Comparison of ENCODE assay signal across 40 cellular contexts in the genomic region with DNA sequence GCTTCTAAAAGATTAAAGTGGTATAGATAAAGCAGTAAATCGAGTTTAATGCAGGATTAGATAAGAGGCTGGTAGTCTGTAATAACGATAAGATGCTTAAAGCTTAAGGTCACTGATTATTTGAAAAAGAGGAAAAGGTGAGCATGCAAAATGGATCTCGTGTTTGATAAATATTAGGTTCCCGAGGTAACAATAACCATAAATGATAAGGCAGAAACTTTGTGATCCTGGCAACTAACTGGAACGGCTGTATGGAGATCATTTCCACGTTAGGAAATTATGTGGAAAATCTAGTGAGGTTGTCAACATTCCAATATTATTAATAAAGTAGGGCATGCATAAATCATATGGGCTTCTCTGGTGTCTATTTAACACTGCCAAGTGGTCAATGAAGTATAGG.
"Had no signal": no experiment of that assay in that cellular context is flagged by ENCODE, and none has a peak within 500 bp of the region (broad histone marks: within the 10 kb centered on the region; RNA-seq: fewer than 3 reads in every experiment).

No MANE protein-coding gene starts in this region.

- H3K4me3 Mint-ChIP-seq: activated CD4-positive, alpha-beta memory T cell treated with anti-CD3 and anti-CD28 coated beads, Interleukin-2, amount 10 ng/mL, durations not matched to agents 7 days and 5 days; activated CD4-positive, alpha-beta T cell treated with anti-CD3 and anti-CD28 coated beads for 36 hours; activated CD4-positive, alpha-beta T cell treated with anti-CD3 and anti-CD28 coated beads, Interleukin-2, amount 10 ng/mL, durations not matched to agents 7 days and 5 days; activated CD8-positive, alpha-beta memory T cell treated with anti-CD3 and anti-CD28 coated beads, Interleukin-2, amount 10 ng/mL, durations not matched to agents 7 days and 5 days; activated CD8-positive, alpha-beta T cell treated with anti-CD3 and anti-CD28 coated beads, Interleukin-2, amount 10 ng/mL, durations not matched to agents 7 days and 5 days; activated naive CD4-positive, alpha-beta T cell treated with anti-CD3 and anti-CD28 coated beads for 36 hours; activated naive CD8-positive, alpha-beta T cell treated with anti-CD3 and anti-CD28 coated beads for 36 hours; activated T-cell treated with anti-CD3 and anti-CD28 coated beads, Interleukin-2, amount 50 U/mL, for 24 hours; central memory CD8-positive, alpha-beta T cell; T-helper 1 cell treated with Interleukin-12 subunit alpha and Interleukin-12 subunit beta and Interleukin-4 antibody, amounts not matched to agents 30 μg/mL and 1 μg/mL, for 36 hours; T-helper 2 cell treated with Interferon-gamma antibody and Interleukin-4, amounts not matched to agents 5 μg/mL and 100 μg/mL, for 36 hours; WTC11 had no signal

- H3K9me3 Mint-ChIP-seq: central memory CD8-positive, alpha-beta T cell had no signal

- H3K27me3 Mint-ChIP-seq: activated CD4-positive, alpha-beta memory T cell treated with anti-CD3 and anti-CD28 coated beads, Interleukin-2, amount 10 ng/mL, durations not matched to agents 7 days and 5 days; activated CD4-positive, alpha-beta T cell treated with anti-CD3 and anti-CD28 coated beads for 36 hours; activated CD4-positive, alpha-beta T cell treated with anti-CD3 and anti-CD28 coated beads, Interleukin-2, amount 10 ng/mL, durations not matched to agents 7 days and 5 days; activated CD8-positive, alpha-beta memory T cell treated with anti-CD3 and anti-CD28 coated beads, Interleukin-2, amount 10 ng/mL, durations not matched to agents 7 days and 5 days; activated naive CD8-positive, alpha-beta T cell treated with anti-CD3 and anti-CD28 coated beads for 36 hours; activated T-cell treated with anti-CD3 and anti-CD28 coated beads, Interleukin-2, amount 50 U/mL, for 24 hours; central memory CD8-positive, alpha-beta T cell had no signal

- H3K36me3 ChIP-seq: adrenal gland, cardiac muscle cell, WERI-Rb-1 had no signal

- H3K27me3 ChIP-seq: adrenal gland, cardiac muscle cell had no signal

- ATAC-seq: activated CD4-positive, alpha-beta T cell treated with anti-CD3 and anti-CD28 coated beads for 36 hours; activated CD4-positive, CD25-positive, alpha-beta regulatory T cell treated with anti-CD3 and anti-CD28 coated beads, Interleukin-2, amount 50 U/mL, for 24 hours; activated CD8-positive, alpha-beta memory T cell treated with anti-CD3 and anti-CD28 coated beads, Interleukin-2, amount 10 ng/mL, durations not matched to agents 7 days and 5 days; activated CD8-positive, alpha-beta T cell treated with anti-CD3 and anti-CD28 coated beads, Interleukin-2, amount 10 ng/mL, durations not matched to agents 7 days and 5 days; activated naive CD4-positive, alpha-beta T cell treated with anti-CD3 and anti-CD28 coated beads, Interleukin-2, amount 50 U/mL, for 72 hours; WTC11 had no signal

- H3K4me3 ChIP-seq: adrenal gland, cardiac muscle cell had no signal

- DNase-seq: activated CD4-positive, alpha-beta memory T cell treated with anti-CD3 and anti-CD28 coated beads, Interleukin-2, amount 10 ng/mL, durations not matched to agents 7 days and 5 days; activated CD4-positive, alpha-beta T cell treated with anti-CD3 and anti-CD28 coated beads for 1 hour; activated CD4-positive, alpha-beta T cell treated with anti-CD3 and anti-CD28 coated beads for 36 hours; activated CD4-positive, alpha-beta T cell treated with anti-CD3 and anti-CD28 coated beads for 48 hours; activated CD4-positive, alpha-beta T cell treated with anti-CD3 and anti-CD28 coated beads, Interleukin-2, amount 10 ng/mL, durations not matched to agents 7 days and 5 days; activated CD4-positive, alpha-beta T cell treated with anti-CD3 and anti-CD28 coated beads, Interleukin-2, amount 50 U/mL, for 48 hours; activated CD4-positive, CD25-positive, alpha-beta regulatory T cell; activated CD8-positive, alpha-beta memory T cell treated with anti-CD3 and anti-CD28 coated beads for 24 hours; activated CD8-positive, alpha-beta memory T cell treated with anti-CD3 and anti-CD28 coated beads, Interleukin-2, amount 10 ng/mL, durations not matched to agents 7 days and 5 days; activated CD8-positive, alpha-beta memory T cell treated with anti-CD3 and anti-CD28 coated beads, Interleukin-2, amount 50 U/mL, for 48 hours; activated CD8-positive, alpha-beta T cell treated with anti-CD3 and anti-CD28 coated beads, Interleukin-2, amount 10 ng/mL, durations not matched to agents 7 days and 5 days; activated effector memory CD4-positive, alpha-beta T cell treated with Interleukin-2 at 50 U/mL for 16 hours; activated gamma-delta T cell treated with Interleukin-2 at 50 U/mL for 16 hours; activated naive CD4-positive, alpha-beta T cell; activated naive CD4-positive, alpha-beta T cell treated with anti-CD3 and anti-CD28 coated beads for 36 hours; activated naive CD4-positive, alpha-beta T cell treated with anti-CD3 and anti-CD28 coated beads, Interleukin-2, amount 50 U/mL, for 16 hours; activated naive CD8-positive, alpha-beta T cell treated with anti-CD3 and anti-CD28 coated beads for 36 hours; activated T-cell treated with anti-CD3 and anti-CD28 coated beads, Interleukin-2, amount 50 U/mL, for 24 hours; activated T-cell treated with anti-CD3 and anti-CD28 coated beads, Interleukin-2, amount 50 U/mL, for 48 hours; adrenal gland; amniotic stem cell; aorta; caudate nucleus; cerebellar nuclear complex; T-helper 1 cell; T-helper 2 cell; T-helper 9 cell; WERI-Rb-1 had no signal

- H3K27ac ChIP-seq: adrenal gland, cardiac muscle cell, WERI-Rb-1 had no signal

- H3K27ac Mint-ChIP-seq: activated CD4-positive, alpha-beta memory T cell treated with anti-CD3 and anti-CD28 coated beads, Interleukin-2, amount 10 ng/mL, durations not matched to agents 7 days and 5 days; activated CD4-positive, alpha-beta T cell treated with anti-CD3 and anti-CD28 coated beads for 36 hours; activated CD4-positive, alpha-beta T cell treated with anti-CD3 and anti-CD28 coated beads, Interleukin-2, amount 10 ng/mL, durations not matched to agents 7 days and 5 days; activated CD8-positive, alpha-beta memory T cell treated with anti-CD3 and anti-CD28 coated beads, Interleukin-2, amount 10 ng/mL, durations not matched to agents 7 days and 5 days; activated CD8-positive, alpha-beta T cell treated with anti-CD3 and anti-CD28 coated beads, Interleukin-2, amount 10 ng/mL, durations not matched to agents 7 days and 5 days; activated naive CD4-positive, alpha-beta T cell treated with anti-CD3 and anti-CD28 coated beads for 36 hours; activated naive CD4-positive, alpha-beta T cell treated with anti-CD3 and anti-CD28 coated beads, Interleukin-2, amount 50 U/mL, for 72 hours; activated naive CD8-positive, alpha-beta T cell treated with anti-CD3 and anti-CD28 coated beads for 36 hours; activated T-cell treated with anti-CD3 and anti-CD28 coated beads, Interleukin-2, amount 50 U/mL, for 24 hours; activated T-helper 2 cell treated with anti-CD3 and anti-CD28 coated beads, Interferon-gamma antibody, Interleukin-2, Interleukin-4, amounts not matched to agents 10 μg/mL and 5 μg/mL and 100 μg/mL, durations not matched to agents 14 hours and 24 hours and 36 hours; brain; T-helper 1 cell treated with Interleukin-12 subunit alpha and Interleukin-12 subunit beta and Interleukin-4 antibody, amounts not matched to agents 30 μg/mL and 1 μg/mL, for 36 hours; T-helper 2 cell treated with Interferon-gamma antibody and Interleukin-4, amounts not matched to agents 5 μg/mL and 100 μg/mL, for 36 hours; WTC11 had no signal

- H3K9me3 ChIP-seq: adrenal gland had no signal

- FAIRE-seq: astrocyte, bronchial epithelial cell, TTC549 had no signal

- H3K36me3 Mint-ChIP-seq: brain had no signal
